34 cellular contexts compared by ENCODE assay signal in genomic region chr16:122342-122741, GRCh38. TPM values are rescaled to one million over a fixed set of nuclear protein-coding genes. Genes with fewer than 3 reads are reported as not detected.
"Had no signal": no experiment of that assay in that cellular context is flagged by ENCODE, and none has a peak within 500 bp of the region (broad histone marks: within the 10 kb centered on the region; RNA-seq: fewer than 3 reads in every experiment).

No MANE protein-coding gene starts in this region.

- ATAC-seq: activated CD4-positive, CD25-positive, alpha-beta regulatory T cell treated with anti-CD3 and anti-CD28 coated beads, Interleukin-2, amount 50 U/mL, for 24 hours; activated CD8-positive, alpha-beta T cell treated with anti-CD3 and anti-CD28 coated beads for 36 hours; activated T-cell treated with anti-CD3 and anti-CD28 coated beads, Interleukin-2, amount 50 U/mL, for 4 hours; activated T-helper 17 cell treated with anti-CD3 and anti-CD28 coated beads, Interleukin-2, amount 50 U/mL, for 72 hours; foreskin keratinocyte; gastroesophageal sphincter; T-helper 17 cell had no signal

- DNase-seq: activated B cell treated with CpG ODN at 0.5 μM for 24 hours; activated CD4-positive, alpha-beta T cell treated with anti-CD3 and anti-CD28 coated beads for 48 hours; activated CD4-positive, alpha-beta T cell treated with anti-CD3 and anti-CD28 coated beads, Interleukin-2, amount 50 U/mL, for 1 hour; activated CD4-positive, alpha-beta T cell treated with anti-CD3 and anti-CD28 coated beads, Interleukin-2, amount 50 U/mL, for 48 hours; activated CD8-positive, alpha-beta memory T cell treated with anti-CD3 and anti-CD28 coated beads for 24 hours; activated CD8-positive, alpha-beta T cell treated with anti-CD3 and anti-CD28 coated beads for 36 hours; activated effector memory CD4-positive, alpha-beta T cell treated with Interleukin-2 at 50 U/mL for 16 hours; activated gamma-delta T cell treated with Interleukin-2 at 50 U/mL for 16 hours; activated naive CD4-positive, alpha-beta T cell treated with Interleukin-2 at 50 U/mL for 16 hours; activated naive CD8-positive, alpha-beta T cell treated with anti-CD3 and anti-CD28 coated beads, Interleukin-2, amount 10 ng/mL, durations not matched to agents 7 days and 5 days; activated T-cell treated with anti-CD3 and anti-CD28 coated beads, Interleukin-2, amount 50 U/mL, for 4 hours; cortex of kidney; dermis blood vessel endothelial cell; effector CD4-positive, alpha-beta T cell; endodermal cell; erythroblast; foreskin keratinocyte; head of caudate nucleus; T-helper 1 cell; T-helper 17 cell; T1000; WERI-Rb-1 had no signal

- H3K27ac Mint-ChIP-seq: activated B cell treated with CpG ODN at 0.5 μM for 24 hours; activated CD8-positive, alpha-beta T cell treated with anti-CD3 and anti-CD28 coated beads for 36 hours; activated naive CD4-positive, alpha-beta T cell treated with anti-CD3 and anti-CD28 coated beads, Interleukin-2, amount 50 U/mL, for 24 hours; activated naive CD8-positive, alpha-beta T cell treated with anti-CD3 and anti-CD28 coated beads, Interleukin-2, amount 10 ng/mL, durations not matched to agents 7 days and 5 days; activated T-helper 17 cell treated with anti-CD3 and anti-CD28 coated beads, Interleukin-2, amount 50 U/mL, for 72 hours; brain; endodermal cell; T-helper 17 cell had no signal

- H3K4me3 ChIP-seq: ascending aorta, breast epithelium, cardiac muscle cell, esophagus muscularis mucosa, gastroesophageal sphincter had no signal

- H3K4me3 Mint-ChIP-seq: activated B cell treated with CpG ODN at 0.5 μM for 24 hours; activated CD8-positive, alpha-beta T cell treated with anti-CD3 and anti-CD28 coated beads for 36 hours; activated naive CD4-positive, alpha-beta T cell treated with anti-CD3 and anti-CD28 coated beads, Interleukin-2, amount 50 U/mL, for 24 hours; activated naive CD8-positive, alpha-beta T cell treated with anti-CD3 and anti-CD28 coated beads, Interleukin-2, amount 10 ng/mL, durations not matched to agents 7 days and 5 days; activated T-cell treated with anti-CD3 and anti-CD28 coated beads, Interleukin-2, amount 50 U/mL, for 4 hours; activated T-helper 17 cell treated with anti-CD3 and anti-CD28 coated beads, Interleukin-2, amount 50 U/mL, for 72 hours; brain; endodermal cell; T-helper 17 cell; T-helper 2 cell treated with Interferon-gamma antibody and Interleukin-4, amounts not matched to agents 5 μg/mL and 100 μg/mL, for 36 hours had no signal

- H3K36me3 ChIP-seq: breast epithelium, cardiac muscle cell had no signal

- H3K27me3 Mint-ChIP-seq: activated B cell treated with CpG ODN at 0.5 μM for 24 hours; activated CD8-positive, alpha-beta T cell treated with anti-CD3 and anti-CD28 coated beads for 36 hours; activated naive CD4-positive, alpha-beta T cell treated with anti-CD3 and anti-CD28 coated beads, Interleukin-2, amount 50 U/mL, for 24 hours; activated naive CD8-positive, alpha-beta T cell treated with anti-CD3 and anti-CD28 coated beads, Interleukin-2, amount 10 ng/mL, durations not matched to agents 7 days and 5 days; activated T-helper 17 cell treated with anti-CD3 and anti-CD28 coated beads, Interleukin-2, amount 50 U/mL, for 72 hours; brain; T-helper 17 cell had no signal

- H3K4me1 ChIP-seq: ascending aorta, breast epithelium, foreskin keratinocyte had no signal

- H3K27me3 ChIP-seq: ascending aorta, breast epithelium, cardiac muscle cell, esophagus muscularis mucosa, foreskin keratinocyte, gastroesophageal sphincter had no signal

- H3K36me3 Mint-ChIP-seq: activated naive CD8-positive, alpha-beta T cell treated with anti-CD3 and anti-CD28 coated beads, Interleukin-2, amount 10 ng/mL, durations not matched to agents 7 days and 5 days; brain had no signal

- H3K9me3 Mint-ChIP-seq: activated B cell treated with CpG ODN at 0.5 μM for 24 hours; activated CD8-positive, alpha-beta T cell treated with anti-CD3 and anti-CD28 coated beads for 36 hours; activated naive CD4-positive, alpha-beta T cell treated with anti-CD3 and anti-CD28 coated beads, Interleukin-2, amount 50 U/mL, for 24 hours; activated naive CD8-positive, alpha-beta T cell treated with anti-CD3 and anti-CD28 coated beads, Interleukin-2, amount 10 ng/mL, durations not matched to agents 7 days and 5 days; activated T-cell treated with anti-CD3 and anti-CD28 coated beads, Interleukin-2, amount 50 U/mL, for 4 hours; activated T-helper 17 cell treated with anti-CD3 and anti-CD28 coated beads, Interleukin-2, amount 50 U/mL, for 72 hours; brain; endodermal cell; T-helper 2 cell treated with Interferon-gamma antibody and Interleukin-4, amounts not matched to agents 5 μg/mL and 100 μg/mL, for 36 hours had no signal

- H3K4me1 Mint-ChIP-seq: activated naive CD4-positive, alpha-beta T cell treated with anti-CD3 and anti-CD28 coated beads, Interleukin-2, amount 50 U/mL, for 24 hours; activated naive CD8-positive, alpha-beta T cell treated with anti-CD3 and anti-CD28 coated beads, Interleukin-2, amount 10 ng/mL, durations not matched to agents 7 days and 5 days; activated T-helper 17 cell treated with anti-CD3 and anti-CD28 coated beads, Interleukin-2, amount 50 U/mL, for 72 hours; brain had no signal

- H3K9me3 ChIP-seq: ascending aorta, breast epithelium, esophagus muscularis mucosa, gastroesophageal sphincter had no signal

- H3K27ac ChIP-seq: ascending aorta, breast epithelium, cardiac muscle cell, esophagus muscularis mucosa, foreskin keratinocyte, gastroesophageal sphincter, WERI-Rb-1 had no signal

RNA-seq across cellular contexts. Expression of gene HBZ, which starts 30.1 kb away (rescaled TPM):
- total RNA-seq: activated B cell treated with CpG ODN at 0.5 μM for 24 hours; activated CD8-positive, alpha-beta T cell treated with anti-CD3 and anti-CD28 coated beads for 36 hours; activated naive CD8-positive, alpha-beta T cell treated with anti-CD3 and anti-CD28 coated beads, Interleukin-2, amount 10 ng/mL, durations not matched to agents 7 days and 5 days; activated T-helper 17 cell treated with anti-CD3 and anti-CD28 coated beads, Interleukin-2, amount 50 U/mL, for 72 hours; ascending aorta; breast epithelium; cardiac muscle cell; chondrocyte; dermis blood vessel endothelial cell; endodermal cell; esophagus muscularis mucosa; foreskin keratinocyte; gastroesophageal sphincter; glomerular endothelial cell; T-helper 17 cell had no signal
- polyA plus RNA-seq: cardiac muscle cell had no signal

RNA-seq across cellular contexts. Expression of gene HBM, which starts 43.4 kb away (rescaled TPM):
- total RNA-seq: activated B cell treated with CpG ODN at 0.5 μM for 24 hours; activated CD8-positive, alpha-beta T cell treated with anti-CD3 and anti-CD28 coated beads for 36 hours; activated naive CD8-positive, alpha-beta T cell treated with anti-CD3 and anti-CD28 coated beads, Interleukin-2, amount 10 ng/mL, durations not matched to agents 7 days and 5 days; activated T-cell treated with anti-CD3 and anti-CD28 coated beads, Interleukin-2, amount 50 U/mL, for 4 hours; activated T-helper 17 cell treated with anti-CD3 and anti-CD28 coated beads, Interleukin-2, amount 50 U/mL, for 72 hours; ascending aorta; cardiac muscle cell; chondrocyte; dermis blood vessel endothelial cell; endodermal cell; foreskin keratinocyte; glomerular endothelial cell; T-helper 17 cell had no signal
- polyA plus RNA-seq: cardiac muscle cell, foreskin keratinocyte had no signal
